ENCODE assay signal across 9 cellular contexts in the genomic region with DNA sequence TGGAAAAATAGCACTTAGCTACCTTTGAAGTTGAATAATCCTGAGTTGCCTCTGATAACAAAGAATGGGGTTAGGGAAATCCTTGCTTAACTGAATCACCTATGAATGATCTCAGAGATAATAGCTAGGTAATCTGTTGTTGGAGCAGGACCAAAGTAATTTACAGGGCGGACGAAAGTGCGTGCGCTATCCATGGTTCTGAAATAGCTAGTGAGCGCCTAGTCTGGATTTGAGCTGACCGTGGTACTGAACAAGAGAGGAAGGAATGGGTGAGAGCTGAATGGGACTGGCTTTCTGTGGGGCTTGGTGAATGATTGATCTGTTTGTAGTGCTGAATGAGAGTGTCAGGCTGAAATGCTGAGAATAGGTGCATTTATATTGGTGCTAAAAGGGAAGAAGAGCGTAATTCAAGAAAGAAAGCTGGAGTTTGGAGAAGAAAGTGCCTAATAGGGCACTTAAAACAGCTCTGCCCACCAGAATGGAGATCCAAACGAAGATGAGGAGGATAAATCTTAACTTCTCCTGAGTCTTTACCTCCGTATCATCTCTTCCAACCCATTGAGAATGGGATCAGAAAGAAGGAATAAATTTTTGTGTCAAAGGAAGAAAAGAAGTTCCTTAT. TPM values are rescaled to one million over a fixed set of nuclear protein-coding genes. Genes with fewer than 3 reads are reported as not detected.
DNase-seq lines count a peak whose midpoint lies in the region; ATAC-seq, FAIRE-seq and TF ChIP-seq lines count a peak whose summit lies in the region.
"Had no signal": no experiment of that assay in that cellular context is flagged by ENCODE, and none has a peak within 500 bp of the region (broad histone marks: within the 10 kb centered on the region; RNA-seq: fewer than 3 reads in every experiment).

No MANE protein-coding gene starts in this region.

- H3K4me1 Mint-ChIP-seq in endodermal cell = no peaks in the 10 kb centered on the region

- H3K27me3 Mint-ChIP-seq in endodermal cell (ENCODE audit: insufficient read depth) = peaks cover 87% of the 10 kb centered on the region

- H3K9me3 ChIP-seq in A673 (ENCODE audit: low read depth, low read length, poor library complexity, severe bottlenecking) (no peaks in the 10 kb centered on the region), endodermal cell (ENCODE audit: control insufficient read depth, low read length) (no peaks in the 10 kb centered on the region)

- intact Hi-C loops in A673 (cut with micrococcal nuclease; ENCODE audit: unreplicated experiment) = no loop called here

- H3K36me3 Mint-ChIP-seq in endodermal cell (ENCODE audit: low read depth) = no peaks in the 10 kb centered on the region
- H3K36me3 Mint-ChIP-seq: activated naive CD4-positive, alpha-beta T cell treated with anti-CD3 and anti-CD28 coated beads, Interleukin-2, amount 50 U/mL, for 72 hours had no signal

- no peak for ATAC-seq in HG02973 (IDR thresholded peaks at IDR 0.05; ENCODE audit: unreplicated experiment)
- no peak for ATAC-seq in GM21717 (IDR thresholded peaks at IDR 0.05; ENCODE audit: unreplicated experiment)

- no peak overlapping the region for H3K9ac ChIP-seq in endodermal cell (ENCODE audit: extremely low read depth, low read length, poor library complexity, severe bottlenecking)

- no peaks in the 10 kb centered on the region for H3K9me3 Mint-ChIP-seq in endodermal cell

- no peak overlapping the region for H3K27ac ChIP-seq in A673 (ENCODE audit: low read depth, low read length, poor library complexity, severe bottlenecking)
- no peak overlapping the region for H3K27ac ChIP-seq in endodermal cell (ENCODE audit: low read depth, low read length)

- BruUV-seq in A673 (replicated peaks; lab: Mats Ljungman, UMichigan) = no TSS peak

- WGBS in endodermal cell (ENCODE audit: insufficient coverage in 1 of 2, insufficient read length in 1 of 2), 2 experiments = 11 to 14% methylated on average over 8 of the region's 9 CpGs

- DNase-seq in A673 (ENCODE audit: low spot score) (peak; percentile 65), GM19240 (ENCODE audit: insufficient read length, low spot score) (peak; percentile 19), RCC 7860 (ENCODE audit: low spot score) (peak; percentile 34), endodermal cell (peak; percentile 93), non-pigmented ciliary epithelial cell (ENCODE audit: low read depth) (peak; percentile 26), NCI-H1092 (lab: John Stamatoyannopoulos, UW) (no peak)

- CTCF ChIA-PET in A673 (lab: Charles Lee) = no interaction called here

- H3K36me3 ChIP-seq in A673 (ENCODE audit: insufficient read depth, low read length, poor library complexity, severe bottlenecking) = no peaks in the 10 kb centered on the region
- no peaks in the 10 kb centered on the region for H3K36me3 ChIP-seq in endodermal cell (ENCODE audit: control insufficient read depth, insufficient read depth, low read length)

- TF ChIP-seq CTCF in A673 (conservative IDR thresholded peaks at IDR 0.05; ENCODE audit: low read depth, low read length) (no peak), endodermal cell (conservative IDR thresholded peaks at IDR 0.05) (no peak)

- H3K27me3 ChIP-seq in A673 (replicated peaks; ENCODE audit: insufficient read depth, low read depth, low read length, poor library complexity) (no peaks in the 10 kb centered on the region), endodermal cell (ENCODE audit: control insufficient read depth, insufficient read depth, low read length, poor library complexity, severe bottlenecking) (peaks cover 89% of the 10 kb centered on the region)

- no peak overlapping the region for H3K4me3 Mint-ChIP-seq in endodermal cell

- no peak for FAIRE-seq in RCC 7860 (lab: Jason Lieb, UNC)

- H3K4me1 ChIP-seq in A673 (ENCODE audit: insufficient read depth, low read length, poor library complexity, severe bottlenecking) (no peaks in the 10 kb centered on the region), endodermal cell (ENCODE audit: control insufficient read depth, insufficient read depth, low read length) (no peaks in the 10 kb centered on the region)

- POLR2A ChIA-PET in A673 (lab: Charles Lee; ENCODE audit: low non-redundant PET) = no interaction called here

- no peak overlapping the region for H3K27ac Mint-ChIP-seq in endodermal cell
- H3K27ac Mint-ChIP-seq: activated naive CD4-positive, alpha-beta T cell treated with anti-CD3 and anti-CD28 coated beads, Interleukin-2, amount 50 U/mL, for 72 hours had no signal

- H3K4me3 ChIP-seq in A673 (ENCODE audit: low read depth, low read length, poor library complexity, severe bottlenecking) = no peak overlapping the region
- no peak overlapping the region for H3K4me3 ChIP-seq in endodermal cell (ENCODE audit: low read length)

RNA-seq across cellular contexts. Expression of a gene that starts 10.1 kb away (rescaled TPM):
- total RNA-seq in A673 (2021) (not detected in 2 replicates), endodermal cell (not detected)
- not detected for polyA plus RNA-seq in endodermal cell (2013, experiment 1 of 2)
- polyA plus RNA-seq in endodermal cell (2013, experiment 2 of 2) = not detected
- total RNA-seq: activated naive CD4-positive, alpha-beta T cell treated with anti-CD3 and anti-CD28 coated beads, Interleukin-2, amount 50 U/mL, for 72 hours had no signal
